Comparison of ENCODE assay signal across 8 cellular contexts in the genomic region with DNA sequence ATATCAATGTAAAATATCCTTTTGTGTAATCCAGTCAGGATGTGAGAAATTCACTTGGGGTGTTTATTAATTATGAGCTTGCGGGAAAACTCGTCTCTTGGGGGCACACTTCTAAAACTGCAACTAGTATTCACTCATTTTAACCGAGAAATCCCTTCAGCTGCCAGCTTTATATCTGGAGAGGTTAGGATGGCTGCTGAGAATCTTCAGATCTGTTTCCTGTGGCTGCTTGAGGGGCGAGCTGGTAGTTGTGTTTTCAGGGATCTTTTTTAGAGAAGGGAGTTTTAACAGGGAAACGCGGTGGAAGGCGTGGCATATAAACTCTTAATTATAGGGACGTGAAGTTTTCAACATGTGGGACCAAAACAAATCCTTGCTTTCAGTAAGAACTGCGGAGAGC.
DNase-seq lines count a peak whose midpoint lies in the region; ATAC-seq and TF ChIP-seq lines count a peak whose summit lies in the region.

No MANE protein-coding gene starts in this region.

- peaks cover 19% of the 10 kb centered on the region for H3K27me3 Mint-ChIP-seq in activated naive CD8-positive, alpha-beta T cell treated with anti-CD3 and anti-CD28 coated beads, Interleukin-2, amount 50 U/mL, for 24 hours
- peaks cover 0 to 5% of the 10 kb centered on the region in 2 donors for H3K27me3 Mint-ChIP-seq in stimulated activated naive B cell treated with anti-CD40 and anti-IgM and Interleukin-4, amounts not matched to agents 10 μg/mL and 1 μg/mL and 100 μg/mL, for 72 hours

- H3K4me3 ChIP-seq in HL-60 (replicated peaks; ENCODE audit: insufficient read depth, low read length): peak overlapping the region; percentile 96

- H3K4me3 Mint-ChIP-seq in activated naive CD8-positive, alpha-beta T cell treated with anti-CD3 and anti-CD28 coated beads, Interleukin-2, amount 50 U/mL, for 24 hours: peak overlapping the region; percentile 94
- H3K4me3 Mint-ChIP-seq in stimulated activated naive B cell treated with anti-CD40 and anti-IgM and Interleukin-4, amounts not matched to agents 10 μg/mL and 1 μg/mL and 100 μg/mL, for 72 hours: peak overlapping the region; percentile 92 to 98

- no peak overlapping the region for H3K27ac ChIP-seq in HL-60 (replicated peaks)

- H3K4me1 Mint-ChIP-seq in activated naive CD8-positive, alpha-beta T cell treated with anti-CD3 and anti-CD28 coated beads, Interleukin-2, amount 50 U/mL, for 24 hours: peaks cover 36% of the 10 kb centered on the region
- peaks cover 14 to 30% of the 10 kb centered on the region in 2 donors for H3K4me1 Mint-ChIP-seq in stimulated activated naive B cell treated with anti-CD40 and anti-IgM and Interleukin-4, amounts not matched to agents 10 μg/mL and 1 μg/mL and 100 μg/mL, for 72 hours

- H3K36me3 Mint-ChIP-seq in activated naive CD8-positive, alpha-beta T cell treated with anti-CD3 and anti-CD28 coated beads, Interleukin-2, amount 50 U/mL, for 24 hours (ENCODE audit: low read depth): no peaks in the 10 kb centered on the region
- no peaks in the 10 kb centered on the region for H3K36me3 Mint-ChIP-seq in stimulated activated naive B cell treated with anti-CD40 and anti-IgM and Interleukin-4, amounts not matched to agents 10 μg/mL and 1 μg/mL and 100 μg/mL, for 72 hours

- in situ Hi-C loops in ACHN (cut with HindIII; ENCODE audit: low pct_ligation_motif_present, low pct_unique_long_range_greater_than_20kb, low sequenced_read_pairs): loop anchor here (25.0 kb wide), 1 partner anchor 112 kb away; no protein-coding TSS in a partner anchor

- DNase-seq in ACHN: peak; percentile 59
- no peak for DNase-seq in HL-60 (ENCODE audit: low read depth in 1 of 2, low spot score in 1 of 2)
- no peak for DNase-seq in activated naive CD8-positive, alpha-beta T cell treated with anti-CD3 and anti-CD28 coated beads, Interleukin-2, amount 50 U/mL, for 24 hours
- DNase-seq in iris pigment epithelial cell (ENCODE audit: low read depth): peak; percentile 43
- DNase-seq in stimulated activated naive B cell treated with anti-CD40 and anti-IgM and Interleukin-4, amounts not matched to agents 10 μg/mL and 1 μg/mL and 100 μg/mL, for 72 hours: no peak
- DNase-seq in activated gamma-delta T cell (lab: John Stamatoyannopoulos, UW): no peak
- DNase-seq in NOMO-1 treated with dmso at 0.1 percent for 144 hours (lab: John Stamatoyannopoulos, UW; ENCODE audit: unreplicated experiment): no peak
- no peak for DNase-seq in GM19238 (ENCODE audit: insufficient read length, low spot score)

- H3K27me3 ChIP-seq in HL-60 (ENCODE audit: insufficient read depth, poor library complexity, severe bottlenecking): no peaks in the 10 kb centered on the region

- peak overlapping the region; percentile 23 for H3K27ac Mint-ChIP-seq in activated naive CD8-positive, alpha-beta T cell treated with anti-CD3 and anti-CD28 coated beads, Interleukin-2, amount 50 U/mL, for 24 hours
- peak overlapping the region; percentile 27 for H3K27ac Mint-ChIP-seq in stimulated activated naive B cell treated with anti-CD40 and anti-IgM and Interleukin-4, amounts not matched to agents 10 μg/mL and 1 μg/mL and 100 μg/mL, for 72 hours

- no peaks in the 10 kb centered on the region for H3K9me3 Mint-ChIP-seq in activated naive CD8-positive, alpha-beta T cell treated with anti-CD3 and anti-CD28 coated beads, Interleukin-2, amount 50 U/mL, for 24 hours
- H3K9me3 Mint-ChIP-seq in stimulated activated naive B cell treated with anti-CD40 and anti-IgM and Interleukin-4, amounts not matched to agents 10 μg/mL and 1 μg/mL and 100 μg/mL, for 72 hours: no peaks in the 10 kb centered on the region

- no peak for ATAC-seq in activated naive CD8-positive, alpha-beta T cell treated with anti-CD3 and anti-CD28 coated beads, Interleukin-2, amount 50 U/mL, for 24 hours
- no peak for ATAC-seq in stimulated activated naive B cell treated with anti-CD40 and anti-IgM and Interleukin-4, amounts not matched to agents 10 μg/mL and 1 μg/mL and 100 μg/mL, for 72 hours (replicated peaks)

- TF ChIP-seq CTCF in HL-60 (IDR thresholded peaks at IDR 0.05; ENCODE audit: insufficient read depth, low read length): no peak

Comparison
In these comparisons a context has a peak if more than half of its experiments do, and no peak if none do; other contexts are left out.
1. DNase-seq: peak in ACHN (single experiment) and iris pigment epithelial cell (single experiment); none in HL-60 (0 of 2), activated naive CD8-positive, alpha-beta T cell treated with anti-CD3 and anti-CD28 coated beads, Interleukin-2, amount 50 U/mL, for 24 hours (single experiment), stimulated activated naive B cell treated with anti-CD40 and anti-IgM and Interleukin-4, amounts not matched to agents 10 μg/mL and 1 μg/mL and 100 μg/mL, for 72 hours (single experiment), activated gamma-delta T cell (single experiment), NOMO-1 treated with dmso at 0.1 percent for 144 hours (single experiment) and GM19238 (single experiment).